ENCODE assay signal across 13 cellular contexts in genomic region chr7:106114735-106115383, GRCh38. TPM values are rescaled to one million over a fixed set of nuclear protein-coding genes. Genes with fewer than 3 reads are reported as not detected.
DNase-seq lines count a peak whose midpoint lies in the region; ATAC-seq, FAIRE-seq and TF ChIP-seq lines count a peak whose summit lies in the region.
"Had no signal": no experiment of that assay in that cellular context is flagged by ENCODE, and none has a peak within 500 bp of the region (broad histone marks: within the 10 kb centered on the region; RNA-seq: fewer than 3 reads in every experiment).

No MANE protein-coding gene starts in this region.

- no peak overlapping the region for H3K9ac ChIP-seq in DND-41 (ENCODE audit: low read depth, low read length)
- H3K9ac ChIP-seq: KMS-11 had no signal

- H3K36me3 ChIP-seq in DND-41 (ENCODE audit: insufficient read depth, low read length) = no peaks in the 10 kb centered on the region; the same call in 1 of the 2 replicates

- TF ChIP-seq CTCF in DND-41 (IDR thresholded peaks at IDR 0.05; ENCODE audit: borderline replicate concordance, extremely low read depth, low read length, poor library complexity, severe bottlenecking) = no peak

- no peak overlapping the region for H3K4me2 ChIP-seq in DND-41 (ENCODE audit: insufficient read depth, low read length)
- H3K4me2 ChIP-seq: KMS-11 had no signal

- peak overlapping the region; percentile 60 for H3K4me3 Mint-ChIP-seq in T-helper 17 cell
- H3K4me3 Mint-ChIP-seq in central memory CD8-positive, alpha-beta T cell = peak overlapping the region; percentile 85

- H3K9me3 ChIP-seq in DND-41 (ENCODE audit: insufficient read depth, low read length, severe bottlenecking) = no peaks in the 10 kb centered on the region
- H3K9me3 ChIP-seq in T-helper 17 cell (ENCODE audit: control insufficient read depth, low read length, poor library complexity, severe bottlenecking) = no peaks in the 10 kb centered on the region

- no peaks in the 10 kb centered on the region for H3K27me3 ChIP-seq in DND-41 (ENCODE audit: insufficient read depth, low read length, poor library complexity)

- H3K79me2 ChIP-seq in DND-41 (ENCODE audit: insufficient read depth, low read length) = peaks cover 31% of the 10 kb centered on the region

- H3K9me3 Mint-ChIP-seq in central memory CD8-positive, alpha-beta T cell = no peaks in the 10 kb centered on the region

- peaks cover 29% of the 10 kb centered on the region for H3K4me1 Mint-ChIP-seq in T-helper 17 cell
- H3K4me1 Mint-ChIP-seq in central memory CD8-positive, alpha-beta T cell = peaks cover 15% of the 10 kb centered on the region

- ATAC-seq in DND-41 (ENCODE audit: insufficient read depth, low read depth) (no peak), T-helper 17 cell (no peak), GM19455 (IDR thresholded peaks at IDR 0.05; ENCODE audit: unreplicated experiment) (no peak), GM21786 (IDR thresholded peaks at IDR 0.05; ENCODE audit: unreplicated experiment) (no peak), HG03342 (IDR thresholded peaks at IDR 0.05; ENCODE audit: unreplicated experiment) (no peak)
- no peak for ATAC-seq in central memory CD8-positive, alpha-beta T cell (replicated peaks; ENCODE audit: extremely low read depth, poor library complexity, severe bottlenecking)
- ATAC-seq: sciatic nerve had no signal

- peaks cover 6% of the 10 kb centered on the region; the same call in 1 of the 2 replicates for H4K20me1 ChIP-seq in DND-41 (ENCODE audit: insufficient read depth, low read length)

- FAIRE-seq in HTR-8/SVneo (lab: Jason Lieb, UNC) = no peak
- FAIRE-seq: colon had no signal

- peak overlapping the region; percentile 63 for H2AFZ ChIP-seq in DND-41 (ENCODE audit: low read depth, low read length)

- H3K4me3 ChIP-seq in DND-41 (ENCODE audit: low read depth in 1 of 2, low read length in 2 of 2) = no peak overlapping the region

- H3K4me1 ChIP-seq in DND-41 (ENCODE audit: insufficient read depth, low read length) = peaks cover 23% of the 10 kb centered on the region

- no peak overlapping the region for H3K27ac ChIP-seq in DND-41 (ENCODE audit: low read length)
- H3K27ac ChIP-seq: KMS-11 had no signal

- DNase-seq in DND-41 (no peak), T-helper 17 cell (no peak), HTR-8/SVneo (ENCODE audit: insufficient read length, low spot score) (no peak)
- DNase-seq in central memory CD8-positive, alpha-beta T cell (ENCODE audit: low spot score in 2 of 2) = no peak
- peak; percentile 34 for DNase-seq in stimulated activated CD4-positive, alpha-beta T cell treated with anti-CD3 and anti-CD28 coated beads, Interleukin-1b, Interleukin-23, amount 100 ng/mL, for 48 hours
- DNase-seq: COR-L47, NCI-H510A treated with DMSO at 0.1 percent for 48 hours had no signal

- no peaks in the 10 kb centered on the region for H3K27me3 Mint-ChIP-seq in T-helper 17 cell
- H3K27me3 Mint-ChIP-seq in central memory CD8-positive, alpha-beta T cell = no peaks in the 10 kb centered on the region

- H3K36me3 Mint-ChIP-seq in T-helper 17 cell (ENCODE audit: low read depth) = no peaks in the 10 kb centered on the region
- peaks cover 10% of the 10 kb centered on the region for H3K36me3 Mint-ChIP-seq in central memory CD8-positive, alpha-beta T cell (ENCODE audit: insufficient read depth)

- H3K27ac Mint-ChIP-seq in T-helper 17 cell = peak overlapping the region; percentile 70
- H3K27ac Mint-ChIP-seq in central memory CD8-positive, alpha-beta T cell (ENCODE audit: low read depth) = no peak overlapping the region

RNA-seq across cellular contexts. Expression of gene SYPL1, which starts 2.7 kb away (rescaled TPM):
- 10 to 100 TPM; 30.3 to 38.8 TPM for total RNA-seq in T-helper 17 cell
